In genomic region chr4:141193516-141193915, GRCh38 we compare ENCODE assay signal across 10 cellular contexts.
"Had no signal": no experiment of that assay in that cellular context is flagged by ENCODE, and none has a peak within 500 bp of the region (broad histone marks: within the 10 kb centered on the region; RNA-seq: fewer than 3 reads in every experiment).

No MANE protein-coding gene starts in this region.

- H3K27ac ChIP-seq: GM23248, HL-60 had no signal

- H3K4me3 ChIP-seq: GM23248, HAP-1 had no signal

- H3K36me3 Mint-ChIP-seq: IgD-negative memory B cell had no signal

- H2AFZ ChIP-seq: GM23248 had no signal

- H3K9ac ChIP-seq: GM23248 had no signal

- H3K36me3 ChIP-seq: HAP-1 had no signal

- ATAC-seq: HCT116, HepG2 had no signal

- H3K4me3 Mint-ChIP-seq: HFFc6, IgD-negative memory B cell had no signal

- DNase-seq: GM23248, GOT3, H7, HFFc6, KBM-7 had no signal

- H3K27ac Mint-ChIP-seq: HFFc6, IgD-negative memory B cell had no signal

- H3K4me1 ChIP-seq: HAP-1 had no signal

- H3K9me3 Mint-ChIP-seq: HFFc6 had no signal

- H3K9me3 ChIP-seq: HAP-1 had no signal

- H3K4me1 Mint-ChIP-seq: IgD-negative memory B cell had no signal
